10 cellular contexts compared by ENCODE assay signal in genomic region chr15:60372756-60373155, GRCh38. TPM values are rescaled to one million over a fixed set of nuclear protein-coding genes. Genes with fewer than 3 reads are reported as not detected.
DNase-seq lines count a peak whose midpoint lies in the region; ATAC-seq, FAIRE-seq and TF ChIP-seq lines count a peak whose summit lies in the region.
"Had no signal": no experiment of that assay in that cellular context is flagged by ENCODE, and none has a peak within 500 bp of the region (broad histone marks: within the 10 kb centered on the region; RNA-seq: fewer than 3 reads in every experiment).

No MANE protein-coding gene starts in this region.

- H3K27ac ChIP-seq in heart left ventricle (peak overlapping the region; percentile 73 to 92 (median 80)), breast epithelium (peak overlapping the region; percentile 93), muscle layer of duodenum (ENCODE audit: low read length) (peak overlapping the region; percentile 40), upper lobe of left lung (peak overlapping the region; percentile 44 to 77 (median 68))
- H3K27ac ChIP-seq in CD8-positive, alpha-beta memory T cell (ENCODE audit: low read depth, low read length), result no peak overlapping the region

- WGBS in heart left ventricle, 4 donors, result 86 to 95% (median 90%) methylated on average over 1 of the region's 1 CpG
- WGBS in upper lobe of left lung, 2 donors, result 88 to 95% methylated on average over 1 of the region's 1 CpG

- ATAC-seq in heart left ventricle, result no peak
- ATAC-seq in Right ventricle myocardium inferior, result no peak
- no peak for ATAC-seq in upper lobe of left lung (ENCODE audit: low FRiP score in 2 of 2)

- POLR2A ChIA-PET in CD8-positive, alpha-beta memory T cell (lab: Charles Lee), result interaction anchor here (0.5 kb wide), 1 partner anchor 26 kb away, joined by 5 read pairs; no protein-coding TSS in a partner anchor

- H3K36me3 Mint-ChIP-seq in CD8-positive, alpha-beta memory T cell, result peaks cover 0 to 80% (median 9%) of the 10 kb centered on the region in 3 donors

- H3K27ac Mint-ChIP-seq in CD8-positive, alpha-beta memory T cell, result peak overlapping the region in 3 of 8 donors; percentile 13 to 82 (median 23)

- H3K4me1 ChIP-seq in heart left ventricle (peaks cover 4 to 90% (median 73%) of the 10 kb centered on the region in 12 donors), breast epithelium (peaks cover 16 to 58% of the 10 kb centered on the region in 2 donors), muscle layer of duodenum (ENCODE audit: control insufficient read depth in 1 of 2, insufficient read depth in 2 of 2, low read length in 2 of 2) (peaks cover 7 to 28% of the 10 kb centered on the region in 2 donors), upper lobe of left lung (peaks cover 50 to 62% (median 56%) of the 10 kb centered on the region in 4 donors)
- no peaks in the 10 kb centered on the region for H3K4me1 ChIP-seq in CD8-positive, alpha-beta memory T cell (ENCODE audit: insufficient read depth, low read length)

- H3K4me3 Mint-ChIP-seq in CD8-positive, alpha-beta memory T cell, result no peak overlapping the region

- no peak overlapping the region for H3K4me3 ChIP-seq in heart left ventricle
- H3K4me3 ChIP-seq in breast epithelium, result no peak overlapping the region
- H3K4me3 ChIP-seq in muscle layer of duodenum (ENCODE audit: low read depth in 1 of 2, low read length in 2 of 2), result no peak overlapping the region
- no peak overlapping the region for H3K4me3 ChIP-seq in upper lobe of left lung
- H3K4me3 ChIP-seq in CD8-positive, alpha-beta memory T cell (ENCODE audit: low read length), result no peak overlapping the region

- no peaks in the 10 kb centered on the region for H3K27me3 Mint-ChIP-seq in CD8-positive, alpha-beta memory T cell

- FAIRE-seq in frontal cortex (lab: Jason Lieb, UNC), result no peak

- TF ChIP-seq CTCF in heart left ventricle (IDR thresholded peaks at IDR 0.05) (no peak), breast epithelium (IDR thresholded peaks at IDR 0.05) (no peak), upper lobe of left lung (IDR thresholded peaks at IDR 0.05) (no peak)

- H3K27me3 ChIP-seq in heart left ventricle (no peaks in the 10 kb centered on the region), breast epithelium (no peaks in the 10 kb centered on the region), muscle layer of duodenum (ENCODE audit: low read depth, low read length) (no peaks in the 10 kb centered on the region), upper lobe of left lung (no peaks in the 10 kb centered on the region)
- H3K27me3 ChIP-seq in CD8-positive, alpha-beta memory T cell (ENCODE audit: insufficient read depth, low read length, poor library complexity, severe bottlenecking), result no peaks in the 10 kb centered on the region

- TF ChIP-seq EP300 in upper lobe of left lung (IDR thresholded peaks at IDR 0.05), result no peak

- DNase-seq in heart left ventricle (no peak), Right ventricle myocardium inferior (ENCODE audit: missing footprints) (no peak), breast epithelium (ENCODE audit: low spot score in 2 of 2) (no peak), upper lobe of left lung (no peak), frontal cortex (ENCODE audit: low spot score in 2 of 2) (no peak), T-helper 2 cell (no peak)
- DNase-seq in CD8-positive, alpha-beta memory T cell, result no peak
- DNase-seq: dermis blood vessel endothelial cell, NCI-H446 treated with DMSO at 0.1 percent for 48 hours had no signal

- peaks cover 0 to 94% (median 38%) of the 10 kb centered on the region in 9 donors for H3K36me3 ChIP-seq in heart left ventricle
- H3K36me3 ChIP-seq in breast epithelium, result no peaks in the 10 kb centered on the region
- H3K36me3 ChIP-seq in muscle layer of duodenum (ENCODE audit: control insufficient read depth in 1 of 2, insufficient read depth in 2 of 2, low read length in 2 of 2), result peaks cover 18 to 53% of the 10 kb centered on the region in 2 donors
- peaks cover 4 to 60% (median 26%) of the 10 kb centered on the region in 4 donors for H3K36me3 ChIP-seq in upper lobe of left lung
- peaks cover 16% of the 10 kb centered on the region for H3K36me3 ChIP-seq in CD8-positive, alpha-beta memory T cell (ENCODE audit: insufficient read depth, low read length)

- CTCF ChIA-PET in CD8-positive, alpha-beta memory T cell (lab: Charles Lee), result no interaction called here

- H3K9me3 ChIP-seq in heart left ventricle, result no peaks in the 10 kb centered on the region
- no peaks in the 10 kb centered on the region for H3K9me3 ChIP-seq in breast epithelium
- H3K9me3 ChIP-seq in muscle layer of duodenum (ENCODE audit: control insufficient read depth in 1 of 2, low read length in 2 of 2), result no peaks in the 10 kb centered on the region
- H3K9me3 ChIP-seq in upper lobe of left lung, result no peaks in the 10 kb centered on the region
- H3K9me3 ChIP-seq in CD8-positive, alpha-beta memory T cell (ENCODE audit: low read length), result no peaks in the 10 kb centered on the region

- peaks cover 11 to 31% (median 29%) of the 10 kb centered on the region in 3 donors for H3K4me1 Mint-ChIP-seq in CD8-positive, alpha-beta memory T cell

- intact Hi-C loops in heart left ventricle (cut with DNase I), result no loop called here
- intact Hi-C loops in Right ventricle myocardium inferior (cut with DNase I), result no loop called here
- intact Hi-C loops in breast epithelium (cut with DNase I; ENCODE audit: low total_unique reads), result no loop called here

- no peaks in the 10 kb centered on the region for H3K9me3 Mint-ChIP-seq in CD8-positive, alpha-beta memory T cell

- TF ChIP-seq POLR2A in heart left ventricle (IDR thresholded peaks at IDR 0.05) (no peak), breast epithelium (IDR thresholded peaks at IDR 0.05) (no peak), upper lobe of left lung (IDR thresholded peaks at IDR 0.05) (no peak)

RNA-seq across cellular contexts. Expression of gene ANXA2, which starts 25.0 kb away (rescaled TPM):
- 100 to 1,000 TPM; 106 to 523 (median 207) TPM for total RNA-seq in heart left ventricle
- polyA plus RNA-seq in heart left ventricle, result 100 to 1,000 TPM; 135 to 547 TPM
- total RNA-seq in Right ventricle myocardium inferior, result 212 TPM
- total RNA-seq in breast epithelium, result 1,000 to 10,000 TPM in 1 of 3 donors, 100 to 1,000 TPM in 2; 875 to 1,598 (median 923) TPM
- 1,000 to 10,000 TPM in 4 of 6 donors, 100 to 1,000 TPM in 2; 394 to 1,774 (median 1,094) TPM for total RNA-seq in upper lobe of left lung
- 34.6 TPM for total RNA-seq in frontal cortex
- total RNA-seq in CD8-positive, alpha-beta memory T cell, result 100 to 1,000 TPM; 212 to 219 TPM
- 471 TPM for polyA plus RNA-seq in CD8-positive, alpha-beta memory T cell
